11 cellular contexts compared by ENCODE assay signal in genomic region chr2:71385008-71385407, GRCh38. TPM values are rescaled to one million over a fixed set of nuclear protein-coding genes. Genes with fewer than 3 reads are reported as not detected.
DNase-seq lines count a peak whose midpoint lies in the region; TF ChIP-seq lines count a peak whose summit lies in the region.
"Had no signal": no experiment of that assay in that cellular context is flagged by ENCODE, and none has a peak within 500 bp of the region (broad histone marks: within the 10 kb centered on the region; RNA-seq: fewer than 3 reads in every experiment).

No MANE protein-coding gene starts in this region.

- intact Hi-C loops in dorsolateral prefrontal cortex (cut with DNase I): loop anchor here in 1 of 2 donors (10.0 kb wide), 1 partner anchor 160 kb away; the partner anchor contains the start of gene PAIP2B

- POLR2A ChIA-PET in HEK293T (lab: Yijun Ruan, JAX): no interaction called here

- H3K4me3 ChIP-seq in dorsolateral prefrontal cortex: no peak overlapping the region
- H3K4me3 ChIP-seq: stomach had no signal

- no peak overlapping the region for H3K27ac ChIP-seq in epithelial cell of prostate
- peak overlapping the region in 1 of 59 donors; percentile 8 for H3K27ac ChIP-seq in dorsolateral prefrontal cortex

- no peaks in the 10 kb centered on the region for H3K27me3 ChIP-seq in dorsolateral prefrontal cortex
- H3K27me3 ChIP-seq: stomach had no signal

- no peak for TF ChIP-seq CTCF in dorsolateral prefrontal cortex (IDR thresholded peaks at IDR 0.05 in 54 of 56, conservative IDR thresholded peaks at IDR 0.05 in 2 of 56; ENCODE audit: low read depth in 1 of 56, partially characterized antibody in 56 of 56)

- CTCF ChIA-PET in HEK293T (lab: Yijun Ruan, JAX): interaction anchor here (1.0 kb wide), 1 partner anchor 9 kb away, joined by 3 read pairs; no protein-coding TSS in a partner anchor

- DNase-seq in ELR (ENCODE audit: low read depth) (peak; percentile 81), RPMI7951 (ENCODE audit: low read depth) (peak; percentile 57), epithelial cell of prostate (ENCODE audit: low read depth, low spot score) (peak; percentile 3), non-pigmented ciliary epithelial cell (ENCODE audit: low read depth) (peak; percentile 37), dorsolateral prefrontal cortex (no peak), HEK293T (ENCODE audit: extremely low spot score) (no peak), amygdala (lab: John Stamatoyannopoulos, UW) (no peak)
- DNase-seq in activated CD4-positive, alpha-beta T cell treated with anti-CD3 and anti-CD28 coated beads for 4 hours: no peak
- DNase-seq: activated T-cell treated with anti-CD3 and anti-CD28 coated beads for 4 hours; stimulated activated CD4-positive, alpha-beta T cell treated with anti-CD3 and anti-CD28 coated beads, Interleukin-4, amount 100 ng/mL, for 4 hours; stomach had no signal

TF ChIP-seq in HEK293T, 16 proteins besides CTCF, POLR2A, EP300 and RAD21:
- TF ChIP-seq NFRKB (IDR thresholded peaks at IDR 0.05) (no peak), ARNT (IDR thresholded peaks at IDR 0.05) (no peak), ZNF384 (IDR thresholded peaks at IDR 0.05) (no peak), SP1 (IDR thresholded peaks at IDR 0.05) (no peak), L3MBTL2 (conservative IDR thresholded peaks at IDR 0.05) (no peak), CTBP1 (IDR thresholded peaks at IDR 0.05; ENCODE audit: borderline replicate concordance) (no peak), PKNOX1 (IDR thresholded peaks at IDR 0.05) (no peak), SUZ12 (IDR thresholded peaks at IDR 0.05) (no peak), FOXM1 (IDR thresholded peaks at IDR 0.05; ENCODE audit: borderline replicate concordance) (no peak)

RNA-seq across cellular contexts. Expression of gene ZNF638, which starts 53.4 kb away (rescaled TPM):
- 71.0 and 87.6 TPM in 2 replicates for total RNA-seq in RPMI7951 (2014; rRNA removed; shearing (Covaris generic))
- 100 to 1,000 TPM; 180 to 307 (median 230) TPM for total RNA-seq in dorsolateral prefrontal cortex

Comparison
In these comparisons a context has a peak if more than half of its experiments do, and no peak if none do; other contexts are left out.
1. DNase-seq: peak in ELR (single experiment), RPMI7951 (single experiment), epithelial cell of prostate (single experiment) and non-pigmented ciliary epithelial cell (single experiment); none in activated CD4-positive, alpha-beta T cell treated with anti-CD3 and anti-CD28 coated beads for 4 hours (0 of 2), dorsolateral prefrontal cortex (0 of 10), HEK293T (single experiment) and amygdala (0 of 56).